11 cellular contexts compared by ENCODE assay signal in genomic region chr21:26007911-26008579, GRCh38.
A peak's percentile ranks its signal among the peaks of the same experiment; 100 is the strongest.
DNase-seq lines count a peak whose midpoint lies in the region; ATAC-seq lines count a peak whose summit lies in the region.
"Had no signal": no experiment of that assay in that cellular context is flagged by ENCODE, and none has a peak within 500 bp of the region (broad histone marks: within the 10 kb centered on the region; RNA-seq: fewer than 3 reads in every experiment).

No MANE protein-coding gene starts in this region.

- ATAC-seq in HG02798 (IDR thresholded peaks at IDR 0.05; ENCODE audit: poor library complexity, unreplicated experiment) (no peak), left colon (no peak), GM21619 (IDR thresholded peaks at IDR 0.05; ENCODE audit: unreplicated experiment) (no peak)

- DNase-seq in AG20443 (ENCODE audit: low spot score) (peak; percentile 24), NCI-H2081 treated with DMSO at 0.1 percent for 48 hours (lab: John Stamatoyannopoulos, UW) (peak; percentile 26), caudate nucleus (lab: John Stamatoyannopoulos, UW) (peak in 1 of 61 donors; percentile 69), lung microvascular endothelial cell (ENCODE audit: low read depth in 2 of 2) (peak; percentile 59 to 78), GF-D8 (lab: John Stamatoyannopoulos, UW) (no peak), left colon (no peak)
- DNase-seq: kidney glomerular epithelial cell, upper lobe of left lung had no signal

- H3K27ac ChIP-seq in caudate nucleus (ENCODE audit: low read depth, low read length), result peak overlapping the region; percentile 83
- H3K27ac ChIP-seq: SJSA1 had no signal

- intact Hi-C loops in left colon (cut with DNase I, micrococcal nuclease), result no loop called here

Comparison
In these comparisons a context has a peak if more than half of its experiments do, and no peak if none do; other contexts are left out.
1. DNase-seq: peak in AG20443 (single experiment), NCI-H2081 treated with DMSO at 0.1 percent for 48 hours (single experiment) and lung microvascular endothelial cell (2 of 2); none in GF-D8 (single experiment) and left colon (0 of 2).